In genomic region chr10:110483633-110484032, GRCh38 we compare ENCODE assay signal across 1 cellular context.
TF ChIP-seq lines count a peak whose summit lies in the region.

No MANE protein-coding gene starts in this region.

TF ChIP-seq in K562, 482 proteins besides CTCF, POLR2A, EP300 and RAD21 (continued from another document):
- TF ChIP-seq ZMIZ1 (IDR thresholded peaks at IDR 0.05; ENCODE audit: low read depth in 2 of 2, low read length in 2 of 2) (peak in 1 of 2 experiments; percentile 71; a peak in 2 of 4 replicates), MAX (CRISPR knock-in tag; IDR thresholded peaks at IDR 0.05) (no peak), ZNF830 (CRISPR knock-in tag; IDR thresholded peaks at IDR 0.05) (no peak), THRA (IDR thresholded peaks at IDR 0.05) (no peak), ZKSCAN3 (CRISPR knock-in tag; IDR thresholded peaks at IDR 0.05) (no peak), EZH2 (IDR thresholded peaks at IDR 0.05; ENCODE audit: borderline replicate concordance, low read depth, low read length) (no peak), ZNF253 (CRISPR knock-in tag; conservative IDR thresholded peaks at IDR 0.05) (no peak), RBM14 (IDR thresholded peaks at IDR 0.05; ENCODE audit: borderline replicate concordance, insufficient read depth, low read depth, low read length) (no peak), HEY1 (CRISPR knock-in tag; IDR thresholded peaks at IDR 0.05; ENCODE audit: borderline replicate concordance) (no peak), ZNF274 (IDR thresholded peaks at IDR 0.05; ENCODE audit: borderline replicate concordance, low read depth, low read length) (no peak), ZNF518B (CRISPR knock-in tag; IDR thresholded peaks at IDR 0.05) (no peak), SIN3B (IDR thresholded peaks at IDR 0.05; ENCODE audit: low read depth) (no peak), EHMT2 (IDR thresholded peaks at IDR 0.05) (no peak), DDX20 (tag; IDR thresholded peaks at IDR 0.05; ENCODE audit: low read depth) (no peak), NR2C1 (IDR thresholded peaks at IDR 0.05) (no peak; the same call in 1 of the 2 replicates), NR2C1 (tag; IDR thresholded peaks at IDR 0.05) (no peak), MTF1 (CRISPR knock-in tag; IDR thresholded peaks at IDR 0.05; ENCODE audit: borderline replicate concordance) (no peak), ZBTB1 (CRISPR knock-in tag; IDR thresholded peaks at IDR 0.05; ENCODE audit: borderline replicate concordance, low read depth) (no peak), KDM2B (CRISPR knock-in tag; IDR thresholded peaks at IDR 0.05) (no peak), ZNF124 (CRISPR knock-in tag; IDR thresholded peaks at IDR 0.05) (no peak), BCOR (IDR thresholded peaks at IDR 0.05) (peak; percentile 74), ARID3A (IDR thresholded peaks at IDR 0.05; ENCODE audit: borderline replicate concordance, low read depth, low read length) (peak; percentile 59; the same call in 1 of the 2 replicates), CHD4 (IDR thresholded peaks at IDR 0.05; ENCODE audit: insufficient read depth, insufficient replicate concordance, low read depth, low read length, poor library complexity, severe bottlenecking) (no peak), ZNF76 (CRISPR knock-in tag; IDR thresholded peaks at IDR 0.05; ENCODE audit: borderline replicate concordance) (no peak), BDP1 (IDR thresholded peaks at IDR 0.05; ENCODE audit: insufficient read depth, insufficient read length) (no peak), ZNF57 (CRISPR knock-in tag; IDR thresholded peaks at IDR 0.05) (no peak), ELK1 (CRISPR knock-in tag; IDR thresholded peaks at IDR 0.05) (no peak), CBX2 (IDR thresholded peaks at IDR 0.05; ENCODE audit: insufficient read depth, low read length, poor library complexity, severe bottlenecking) (no peak), ZNF277 (CRISPR knock-in tag; IDR thresholded peaks at IDR 0.05; ENCODE audit: borderline replicate concordance) (no peak), HDAC1 (IDR thresholded peaks at IDR 0.05) (peak in 1 of 2 experiments; percentile 47; a peak in 1 of 4 replicates), TAF1 (IDR thresholded peaks at IDR 0.05; ENCODE audit: control insufficient read depth, extremely low read depth, insufficient read depth, low read length, severe bottlenecking) (no peak), CHD1 (IDR thresholded peaks at IDR 0.05; ENCODE audit: low read length) (no peak), SNRNP70 (optimal IDR thresholded peaks at IDR 0.05; ENCODE audit: low read depth, low read length) (no peak)
TF ChIP-seq in K562: peak in this region for 88.
